In the genomic region with DNA sequence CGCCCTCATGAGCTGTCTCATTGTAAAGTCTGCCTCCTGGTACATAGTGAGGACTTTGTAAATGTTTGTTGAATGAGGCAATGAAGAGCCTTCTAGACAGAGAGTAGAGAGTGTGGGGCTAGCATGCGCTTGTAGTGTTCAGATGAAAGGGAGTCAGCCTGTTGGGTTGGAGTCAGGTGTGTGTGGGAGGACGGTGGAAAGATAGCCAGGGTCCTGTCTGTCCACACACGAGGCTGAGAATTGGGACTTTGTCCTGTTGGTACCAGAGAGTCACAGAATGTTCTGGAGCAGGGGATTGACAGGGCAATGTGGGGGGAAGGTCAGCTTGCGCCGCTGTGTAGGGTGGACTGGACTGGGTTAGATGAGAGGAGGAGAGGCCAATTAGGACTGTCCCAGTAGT, we compare ENCODE assay signal across 20 cellular contexts. TPM values are rescaled to one million over a fixed set of nuclear protein-coding genes. Genes with fewer than 3 reads are reported as not detected.
"Had no signal": no experiment of that assay in that cellular context is flagged by ENCODE, and none has a peak within 500 bp of the region (broad histone marks: within the 10 kb centered on the region; RNA-seq: fewer than 3 reads in every experiment).

No MANE protein-coding gene starts in this region.

- H3K36me3 Mint-ChIP-seq: naive B cell; stimulated activated naive B cell treated with anti-CD40 and anti-IgM and Interleukin-4, amounts not matched to agents 10 μg/mL and 1 μg/mL and 100 μg/mL, for 72 hours had no signal

- DNase-seq: erythroblast; foreskin melanocyte; head of caudate nucleus; kidney; left cardiac atrium; left ventricle myocardium superior; mesendoderm; naive B cell; sigmoid colon; stimulated activated CD4-positive, alpha-beta T cell treated with anti-CD3 and anti-CD28 coated beads, Interleukin-2, amount 100 ng/mL, for 24 hours; stimulated activated CD4-positive, alpha-beta T cell treated with anti-CD3 and anti-CD28 coated beads, Interleukin-4, amount 100 ng/mL, for 4 hours; stimulated activated naive B cell treated with anti-CD40 and anti-IgM and Interleukin-4, amounts not matched to agents 10 μg/mL and 1 μg/mL and 100 μg/mL, for 72 hours; stomach; substantia nigra; transverse colon had no signal

- ATAC-seq: left cardiac atrium; left ventricle myocardium superior; stimulated activated naive B cell treated with anti-CD40 and anti-IgM and Interleukin-4, amounts not matched to agents 10 μg/mL and 1 μg/mL and 100 μg/mL, for 72 hours had no signal

- H3K27ac Mint-ChIP-seq: nephron; stimulated activated naive B cell treated with anti-CD40 and anti-IgM and Interleukin-4, amounts not matched to agents 10 μg/mL and 1 μg/mL and 100 μg/mL, for 72 hours had no signal

- H3K9me3 Mint-ChIP-seq: stimulated activated naive B cell treated with anti-CD40 and anti-IgM and Interleukin-4, amounts not matched to agents 10 μg/mL and 1 μg/mL and 100 μg/mL, for 72 hours had no signal

- H3K4me3 Mint-ChIP-seq: nephron; stimulated activated naive B cell treated with anti-CD40 and anti-IgM and Interleukin-4, amounts not matched to agents 10 μg/mL and 1 μg/mL and 100 μg/mL, for 72 hours had no signal

- H3K4me1 Mint-ChIP-seq: stimulated activated naive B cell treated with anti-CD40 and anti-IgM and Interleukin-4, amounts not matched to agents 10 μg/mL and 1 μg/mL and 100 μg/mL, for 72 hours had no signal

RNA-seq across cellular contexts. Expression of a gene that starts 58.7 kb away (rescaled TPM):
- total RNA-seq: endothelial cell of umbilical vein, kidney, left ventricle myocardium superior, right atrium auricular region, sigmoid colon, stomach, thoracic aorta, transverse colon, urinary bladder had no signal
